9 cellular contexts compared by ENCODE assay signal in genomic region chr7:158816271-158816670, GRCh38. TPM values are rescaled to one million over a fixed set of nuclear protein-coding genes. Genes with fewer than 3 reads are reported as not detected.
A peak's percentile ranks its signal among the peaks of the same experiment; 100 is the strongest.
DNase-seq lines count a peak whose midpoint lies in the region; ATAC-seq and TF ChIP-seq lines count a peak whose summit lies in the region.
"Had no signal": no experiment of that assay in that cellular context is flagged by ENCODE, and none has a peak within 500 bp of the region (broad histone marks: within the 10 kb centered on the region; RNA-seq: fewer than 3 reads in every experiment).

No MANE protein-coding gene starts in this region.

- H3K27me3 Mint-ChIP-seq in activated T-cell treated with anti-CD3 and anti-CD28 coated beads, Interleukin-2, amount 50 U/mL, for 72 hours (ENCODE audit: low read depth) = no peaks in the 10 kb centered on the region

- H3K4me1 ChIP-seq in mammary epithelial cell (ENCODE audit: insufficient read depth, low read length) = peaks cover 68% of the 10 kb centered on the region
- peaks cover 66% of the 10 kb centered on the region for H3K4me1 ChIP-seq in mesodermal cell (ENCODE audit: control insufficient read depth, insufficient read depth, low read length, poor library complexity, severe bottlenecking)
- peaks cover 3% of the 10 kb centered on the region for H3K4me1 ChIP-seq in urinary bladder (ENCODE audit: insufficient read depth)

- CTCF ChIA-PET in mammary epithelial cell (lab: Charles Lee; ENCODE audit: low non-redundant PET) = interaction anchor here (0.7 kb wide), 1 partner anchor 9 kb away, joined by 4 read pairs; no protein-coding TSS in a partner anchor

- no TSS peak for BruUV-seq in mammary epithelial cell (replicated peaks; lab: Mats Ljungman, UMichigan)

- peaks cover 84% of the 10 kb centered on the region for H3K79me2 ChIP-seq in mammary epithelial cell (ENCODE audit: insufficient read depth, low read length)

- no peaks in the 10 kb centered on the region for H4K20me1 ChIP-seq in mammary epithelial cell (ENCODE audit: insufficient read depth, low read length)

- peaks cover 99% of the 10 kb centered on the region for H3K4me1 Mint-ChIP-seq in activated T-cell treated with anti-CD3 and anti-CD28 coated beads, Interleukin-2, amount 50 U/mL, for 72 hours (ENCODE audit: low read depth)

- peak overlapping the region; percentile 100 for H3K27ac ChIP-seq in mammary epithelial cell (ENCODE audit: insufficient read depth, low read depth, low read length)
- peak overlapping the region; percentile 52 for H3K27ac ChIP-seq in mesodermal cell (ENCODE audit: low read depth, low read length, severe bottlenecking)
- H3K27ac ChIP-seq in urinary bladder (ENCODE audit: low read depth) = peak overlapping the region; percentile 26

- peak overlapping the region; percentile 93 for H3K4me2 ChIP-seq in mammary epithelial cell (ENCODE audit: insufficient read depth, low read depth, low read length)

- 67% methylated on average over 3 of the region's 3 CpGs for WGBS in mammary epithelial cell (ENCODE audit: low coverage, missing lambda C conversion rate)
- 70% methylated on average over 2 of the region's 3 CpGs; no CpG with 5 or more reads in 1 of the 2 experiments for WGBS in mesodermal cell (ENCODE audit: insufficient coverage in 2 of 2), 2 experiments
- WGBS in urinary bladder = 63% methylated on average over 3 of the region's 3 CpGs

- H3K36me3 ChIP-seq in mammary epithelial cell (ENCODE audit: insufficient read depth, low read length) = no peaks in the 10 kb centered on the region
- H3K36me3 ChIP-seq in mesodermal cell (ENCODE audit: control insufficient read depth, insufficient read depth, low read length) = no peaks in the 10 kb centered on the region
- H3K36me3 ChIP-seq in urinary bladder (ENCODE audit: insufficient read depth) = no peaks in the 10 kb centered on the region

- no peaks in the 10 kb centered on the region for H3K27me3 ChIP-seq in mammary epithelial cell (ENCODE audit: insufficient read depth, low read length)

- peak overlapping the region; percentile 67 to 94 for H3K4me3 Mint-ChIP-seq in activated T-cell treated with anti-CD3 and anti-CD28 coated beads, Interleukin-2, amount 50 U/mL, for 72 hours

- no peaks in the 10 kb centered on the region for H3K9me3 Mint-ChIP-seq in activated T-cell treated with anti-CD3 and anti-CD28 coated beads, Interleukin-2, amount 50 U/mL, for 72 hours

- no peak overlapping the region for H3K9ac ChIP-seq in mammary epithelial cell (ENCODE audit: insufficient read depth, low read length)

- H2AFZ ChIP-seq in mammary epithelial cell (ENCODE audit: low read depth, low read length) = no peak overlapping the region

- H3K4me3 ChIP-seq in mammary epithelial cell (replicated peaks in 1 of 3; ENCODE audit: insufficient read depth in 1 of 3, low read depth in 2 of 3, low read length in 3 of 3) (no peak overlapping the region), mesodermal cell (ENCODE audit: extremely low read depth, insufficient read depth, low read length, poor library complexity, severe bottlenecking) (no peak overlapping the region), urinary bladder (ENCODE audit: low read depth, low read length) (no peak overlapping the region)

- H3K9me3 ChIP-seq in mammary epithelial cell (replicated peaks; ENCODE audit: insufficient read depth, low read length) (no peaks in the 10 kb centered on the region), mesodermal cell (ENCODE audit: control insufficient read depth, low read length) (no peaks in the 10 kb centered on the region)

- no peak for ATAC-seq in activated T-cell treated with anti-CD3 and anti-CD28 coated beads, Interleukin-2, amount 50 U/mL, for 72 hours (replicated peaks in 1 of 2)
- no peak for ATAC-seq in HG02798 (IDR thresholded peaks at IDR 0.05; ENCODE audit: poor library complexity, unreplicated experiment)

- no peak for TF ChIP-seq CTCF in mammary epithelial cell (conservative IDR thresholded peaks at IDR 0.05 in 1 of 2, IDR thresholded peaks at IDR 0.05 in 1 of 2; ENCODE audit: extremely low read depth in 1 of 2, insufficient read depth in 1 of 2, low read depth in 1 of 2, low read length in 2 of 2)

- dilution Hi-C loops in mammary epithelial cell (cut with HindIII; ENCODE audit: low sequenced_read_pairs) = no loop called here

- no peak for DNase-seq in activated T-cell treated with anti-CD3 and anti-CD28 coated beads, Interleukin-2, amount 50 U/mL, for 72 hours
- DNase-seq in activated T-cell treated with anti-CD3 and anti-CD28 coated beads for 4 hours (no peak), mammary epithelial cell (no peak), amniotic stem cell (lab: John Stamatoyannopoulos, UW) (no peak), DMS153 treated with DMSO at 0.1 percent for 48 hours (lab: John Stamatoyannopoulos, UW; ENCODE audit: unreplicated experiment) (no peak)
- DNase-seq: NCI-H146 had no signal

- peaks cover 0 to 3% of the 10 kb centered on the region in 2 donors for H3K36me3 Mint-ChIP-seq in activated T-cell treated with anti-CD3 and anti-CD28 coated beads, Interleukin-2, amount 50 U/mL, for 72 hours (ENCODE audit: insufficient read depth in 2 of 2)

- intact Hi-C loops in mammary epithelial cell (cut with micrococcal nuclease) = no loop called here

- in situ Hi-C loops in mammary epithelial cell (cut with MboI; ENCODE audit: low sequenced_read_pairs in 2 of 2) = no loop called here

- H3K27ac Mint-ChIP-seq in activated T-cell treated with anti-CD3 and anti-CD28 coated beads, Interleukin-2, amount 50 U/mL, for 72 hours = peak overlapping the region; percentile 98

RNA-seq across cellular contexts. Expression of gene ESYT2, which starts 13.0 kb away (rescaled TPM):
- 10 to 100 TPM; 68.6 to 68.8 TPM for total RNA-seq in activated T-cell treated with anti-CD3 and anti-CD28 coated beads, Interleukin-2, amount 50 U/mL, for 72 hours
- total RNA-seq in mammary epithelial cell (100 to 1,000 TPM in 1 of 2 donors, 10 to 100 TPM in 1; 78.9 to 101 TPM), urinary bladder (106 TPM)
- polyA plus RNA-seq in mammary epithelial cell (60.5 TPM), urinary bladder (61.5 TPM)
- polyA minus RNA-seq in mammary epithelial cell = 84.7 TPM
- 32.4 TPM for polyA plus RNA-seq in mesodermal cell (2013, experiment 1 of 2)
- 32.1 TPM for polyA plus RNA-seq in mesodermal cell (2013, experiment 2 of 2)

RNA-seq across cellular contexts. Expression of gene DYNC2I1, which starts 40.1 kb away (rescaled TPM):
- total RNA-seq in activated T-cell treated with anti-CD3 and anti-CD28 coated beads, Interleukin-2, amount 50 U/mL, for 72 hours = 10 to 100 TPM; 14.2 to 14.9 TPM
- total RNA-seq in mammary epithelial cell (10 to 100 TPM in 1 of 2 donors, 1 to 10 TPM in 1; 5.0 to 18.4 TPM), urinary bladder (17.3 TPM)
- polyA plus RNA-seq in mammary epithelial cell (10.5 TPM), urinary bladder (13.4 TPM)
- polyA minus RNA-seq in mammary epithelial cell = 2.3 TPM
- 11.7 TPM for polyA plus RNA-seq in mesodermal cell (2013, experiment 1 of 2)
- 11.5 TPM for polyA plus RNA-seq in mesodermal cell (2013, experiment 2 of 2)

Comparison
In these comparisons a context has a peak if more than half of its experiments do, and no peak if none do; other contexts are left out.
1. H3K27ac ChIP-seq: peak in every context shown above with its lines; median percentile 100 in mammary epithelial cell; 52 in mesodermal cell; 26 in urinary bladder.